In the genomic region with DNA sequence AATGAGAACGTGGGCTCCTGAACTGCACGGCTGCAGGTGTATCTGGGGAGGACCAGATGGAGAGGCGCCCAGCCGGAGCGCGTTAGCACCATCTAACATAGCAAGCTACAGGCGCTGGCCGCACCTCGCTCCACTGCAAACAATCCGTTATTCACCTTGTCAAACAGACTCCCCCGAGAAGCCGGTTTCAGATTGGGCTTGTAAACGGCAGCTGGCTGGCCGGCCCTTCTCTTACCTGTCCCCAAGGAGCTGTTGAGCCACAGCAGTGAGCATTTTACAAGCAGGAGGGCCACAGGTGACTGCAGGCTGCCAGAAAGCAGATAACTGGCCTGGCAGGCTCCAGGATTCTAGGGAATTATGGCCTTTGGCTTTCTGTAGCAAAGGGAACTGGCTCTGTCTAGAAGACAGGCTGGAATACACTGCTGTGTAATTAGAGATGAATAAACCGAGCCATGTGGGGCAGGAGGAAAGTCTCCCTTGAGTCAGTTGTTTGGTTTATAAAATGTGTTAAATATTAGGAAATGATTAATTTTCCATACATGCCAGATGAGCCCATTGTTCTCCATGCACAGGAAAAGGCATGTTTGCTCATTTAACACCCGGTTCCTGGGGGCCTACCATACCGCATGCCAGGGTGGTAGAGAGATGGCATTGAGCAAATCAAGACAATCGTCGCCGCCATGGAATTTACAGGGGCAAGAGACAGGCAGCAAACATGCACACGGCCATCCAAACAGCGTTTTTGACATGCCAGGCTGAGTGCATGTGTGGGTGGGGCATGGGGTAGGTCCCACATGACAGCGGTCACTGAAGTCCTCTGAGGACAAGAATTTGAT, we compare ENCODE assay signal across 15 cellular contexts.
A peak's percentile ranks its signal among the peaks of the same experiment; 100 is the strongest.
DNase-seq lines count a peak whose midpoint lies in the region; ATAC-seq, FAIRE-seq and TF ChIP-seq lines count a peak whose summit lies in the region.
"Had no signal": no experiment of that assay in that cellular context is flagged by ENCODE, and none has a peak within 500 bp of the region (broad histone marks: within the 10 kb centered on the region; RNA-seq: fewer than 3 reads in every experiment).

No MANE protein-coding gene starts in this region.

- peaks cover 0 to 37% (median 7%) of the 10 kb centered on the region in 3 donors for H3K36me3 Mint-ChIP-seq in immature natural killer cell

- H2AFZ ChIP-seq in mammary epithelial cell (ENCODE audit: low read depth, low read length), result no peak overlapping the region

- no peak for TF ChIP-seq EP300 in A549 (IDR thresholded peaks at IDR 0.05)

- H4K20me1 ChIP-seq in mammary epithelial cell (ENCODE audit: insufficient read depth, low read length), result no peaks in the 10 kb centered on the region

- H3K4me1 Mint-ChIP-seq in immature natural killer cell, result peaks cover 57 to 64% of the 10 kb centered on the region in 2 donors

- peak overlapping the region in 1 of 2 experiments; percentile 55; a peak in 2 of 6 replicates for H3K27ac ChIP-seq in A549
- no peak overlapping the region for H3K27ac ChIP-seq in mammary epithelial cell (ENCODE audit: insufficient read depth, low read depth, low read length)
- H3K27ac ChIP-seq: dorsolateral prefrontal cortex had no signal

- no peaks in the 10 kb centered on the region for H3K36me3 ChIP-seq in mammary epithelial cell (ENCODE audit: insufficient read depth, low read length)

- TF ChIP-seq POLR2A in A549 (IDR thresholded peaks at IDR 0.05; ENCODE audit: low read length), result no peak

- H3K4me3 ChIP-seq in A549, result no peak overlapping the region
- no peak overlapping the region for H3K4me3 ChIP-seq in mammary epithelial cell (replicated peaks in 1 of 3; ENCODE audit: insufficient read depth in 1 of 3, low read depth in 2 of 3, low read length in 3 of 3)
- H3K4me3 ChIP-seq: dorsolateral prefrontal cortex had no signal

- DNase-seq in A549 (ENCODE audit: low read depth in 1 of 2, low spot score in 1 of 2) (no peak), EL (peak; percentile 26), NCI-H2171 (lab: John Stamatoyannopoulos, UW) (peak; percentile 70), immature natural killer cell (no peak), SW 1271 (lab: John Stamatoyannopoulos, UW) (no peak), mammary epithelial cell (no peak), putamen (ENCODE audit: low spot score) (no peak)
- DNase-seq: CD8-positive, alpha-beta T cell; MV-4-11; stimulated activated CD4-positive, alpha-beta T cell treated with anti-CD3 and anti-CD28 coated beads, Interleukin-4, amount 100 ng/mL, for 24 hours had no signal

- in situ Hi-C loops in mammary epithelial cell (cut with MboI; ENCODE audit: low sequenced_read_pairs in 2 of 2), result no loop called here

- intact Hi-C loops in mammary epithelial cell (cut with micrococcal nuclease), result no loop called here

- TF ChIP-seq CTCF in A549 (IDR thresholded peaks at IDR 0.05) (no peak), mammary epithelial cell (conservative IDR thresholded peaks at IDR 0.05 in 1 of 2, IDR thresholded peaks at IDR 0.05 in 1 of 2; ENCODE audit: extremely low read depth in 1 of 2, insufficient read depth in 1 of 2, low read depth in 1 of 2, low read length in 2 of 2) (no peak)

- TF ChIP-seq RAD21 in A549 (conservative IDR thresholded peaks at IDR 0.05 in 1 of 2, IDR thresholded peaks at IDR 0.05 in 1 of 2), result no peak

- H3K27me3 ChIP-seq in mammary epithelial cell (ENCODE audit: insufficient read depth, low read length), result no peaks in the 10 kb centered on the region
- H3K27me3 ChIP-seq: dorsolateral prefrontal cortex had no signal

- peak overlapping the region in 5 of 6 donors; percentile 74 to 88 (median 83) for H3K27ac Mint-ChIP-seq in immature natural killer cell

- H3K4me1 ChIP-seq in A549, result peaks cover 27% of the 10 kb centered on the region
- H3K4me1 ChIP-seq in mammary epithelial cell (ENCODE audit: insufficient read depth, low read length), result no peaks in the 10 kb centered on the region

- CTCF ChIA-PET in A549 (lab: Yijun Ruan, JAX) (interaction anchor here (1.0 to 4.6 kb wide), 5 partner anchors 10 to 396 kb away, joined by 3 to 24 read pairs (median 4); no protein-coding TSS in a partner anchor), mammary epithelial cell (lab: Charles Lee; ENCODE audit: low non-redundant PET) (interaction anchor here (0.9 kb wide), 1 partner anchor 219 kb away, joined by 3 read pairs; no protein-coding TSS in a partner anchor)

- no peak overlapping the region for H3K4me3 Mint-ChIP-seq in immature natural killer cell
- H3K4me3 Mint-ChIP-seq: CD8-positive, alpha-beta T cell; naive thymus-derived CD8-positive, alpha-beta T cell; T-helper 1 cell treated with Interleukin-12 subunit alpha and Interleukin-12 subunit beta and Interleukin-4 antibody, amounts not matched to agents 30 μg/mL and 1 μg/mL, for 36 hours had no signal

- ATAC-seq in A549 (no peak), HG02870 (IDR thresholded peaks at IDR 0.05; ENCODE audit: unreplicated experiment) (no peak)
- ATAC-seq: CD8-positive, alpha-beta T cell; naive thymus-derived CD8-positive, alpha-beta T cell had no signal

- no peaks in the 10 kb centered on the region for H3K9me3 Mint-ChIP-seq in immature natural killer cell
- H3K9me3 Mint-ChIP-seq: CD8-positive, alpha-beta T cell; naive thymus-derived CD8-positive, alpha-beta T cell; T-helper 1 cell treated with Interleukin-12 subunit alpha and Interleukin-12 subunit beta and Interleukin-4 antibody, amounts not matched to agents 30 μg/mL and 1 μg/mL, for 36 hours had no signal

- H3K27me3 Mint-ChIP-seq in immature natural killer cell (ENCODE audit: low read depth in 3 of 3), result peaks cover 0 to 21% (median 17%) of the 10 kb centered on the region in 3 donors
- H3K27me3 Mint-ChIP-seq: naive thymus-derived CD8-positive, alpha-beta T cell had no signal

- H3K9ac ChIP-seq in mammary epithelial cell (ENCODE audit: insufficient read depth, low read length), result no peak overlapping the region

- BruUV-seq in mammary epithelial cell (replicated peaks; lab: Mats Ljungman, UMichigan), result no TSS peak

- H3K9me3 ChIP-seq in A549 (no peaks in the 10 kb centered on the region), mammary epithelial cell (replicated peaks; ENCODE audit: insufficient read depth, low read length) (no peaks in the 10 kb centered on the region)

- 73% methylated on average over 23 of the region's 23 CpGs for WGBS in A549 (ENCODE audit: missing lambda C conversion rate)
- 87% methylated on average over 21 of the region's 23 CpGs for WGBS in mammary epithelial cell (ENCODE audit: low coverage, missing lambda C conversion rate)

- FAIRE-seq in A549 (lab: Jason Lieb, UNC), result no peak
- FAIRE-seq: GM18507 had no signal

- dilution Hi-C loops in mammary epithelial cell (cut with HindIII; ENCODE audit: low sequenced_read_pairs), result no loop called here

- POLR2A ChIA-PET in A549 (lab: Yijun Ruan, JAX), result no interaction called here

- H3K4me2 ChIP-seq in A549, result peak overlapping the region; percentile 34; the same call in 2 of the 3 replicates
- no peak overlapping the region for H3K4me2 ChIP-seq in mammary epithelial cell (ENCODE audit: insufficient read depth, low read depth, low read length)

- H3K79me2 ChIP-seq in mammary epithelial cell (ENCODE audit: insufficient read depth, low read length), result no peaks in the 10 kb centered on the region

TF ChIP-seq in A549, 52 proteins besides CTCF, POLR2A, EP300 and RAD21:
- TF ChIP-seq HOXB13 (CRISPR knock-in tag; IDR thresholded peaks at IDR 0.05; ENCODE audit: low read depth), result no peak
- no peak for TF ChIP-seq BHLHE40 (IDR thresholded peaks at IDR 0.05; ENCODE audit: low read depth, low read length)
- no peak for TF ChIP-seq MAZ (IDR thresholded peaks at IDR 0.05; ENCODE audit: borderline replicate concordance, low read depth, low read length)
- TF ChIP-seq RFX5 (IDR thresholded peaks at IDR 0.05), result no peak
- TF ChIP-seq, protein P1, sequence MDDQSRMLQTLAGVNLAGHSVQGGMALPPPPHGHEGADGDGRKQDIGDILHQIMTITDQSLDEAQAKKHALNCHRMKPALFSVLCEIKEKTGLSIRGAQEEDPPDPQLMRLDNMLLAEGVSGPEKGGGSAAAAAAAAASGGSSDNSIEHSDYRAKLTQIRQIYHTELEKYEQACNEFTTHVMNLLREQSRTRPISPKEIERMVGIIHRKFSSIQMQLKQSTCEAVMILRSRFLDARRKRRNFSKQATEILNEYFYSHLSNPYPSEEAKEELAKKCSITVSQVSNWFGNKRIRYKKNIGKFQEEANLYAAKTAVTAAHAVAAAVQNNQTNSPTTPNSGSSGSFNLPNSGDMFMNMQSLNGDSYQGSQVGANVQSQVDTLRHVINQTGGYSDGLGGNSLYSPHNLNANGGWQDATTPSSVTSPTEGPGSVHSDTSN (IDR thresholded peaks at IDR 0.05), result no peak
- TF ChIP-seq CEBPB (IDR thresholded peaks at IDR 0.05), result no peak
- TF ChIP-seq ZFP36 (IDR thresholded peaks at IDR 0.05; ENCODE audit: borderline replicate concordance, partially characterized antibody), result no peak
- no peak for TF ChIP-seq KDM5A (IDR thresholded peaks at IDR 0.05)
- TF ChIP-seq RCOR1 (IDR thresholded peaks at IDR 0.05; ENCODE audit: low read depth, low read length), result no peak
- no peak for TF ChIP-seq JUNB (IDR thresholded peaks at IDR 0.05)
- no peak for TF ChIP-seq FOXS1 (CRISPR knock-in tag; IDR thresholded peaks at IDR 0.05)
- TF ChIP-seq ESRRA (IDR thresholded peaks at IDR 0.05; ENCODE audit: borderline replicate concordance, low read length), result no peak
- no peak for TF ChIP-seq ZC3H11A (IDR thresholded peaks at IDR 0.05)
- no peak for TF ChIP-seq FOSL2 (IDR thresholded peaks at IDR 0.05)
- TF ChIP-seq FOSL2 (CRISPR knock-in tag; IDR thresholded peaks at IDR 0.05), result no peak
- no peak for TF ChIP-seq RARB (CRISPR knock-in tag; IDR thresholded peaks at IDR 0.05)
- no peak for TF ChIP-seq CHD2 (IDR thresholded peaks at IDR 0.05; ENCODE audit: low read length, partially characterized antibody)
- TF ChIP-seq, protein P2, sequence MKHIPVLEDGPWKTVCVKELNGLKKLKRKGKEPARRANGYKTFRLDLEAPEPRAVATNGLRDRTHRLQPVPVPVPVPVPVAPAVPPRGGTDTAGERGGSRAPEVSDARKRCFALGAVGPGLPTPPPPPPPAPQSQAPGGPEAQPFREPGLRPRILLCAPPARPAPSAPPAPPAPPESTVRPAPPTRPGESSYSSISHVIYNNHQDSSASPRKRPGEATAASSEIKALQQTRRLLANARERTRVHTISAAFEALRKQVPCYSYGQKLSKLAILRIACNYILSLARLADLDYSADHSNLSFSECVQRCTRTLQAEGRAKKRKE (CRISPR knock-in tag; IDR thresholded peaks at IDR 0.05; ENCODE audit: low read depth), result no peak
- TF ChIP-seq TFCP2L1 (CRISPR knock-in tag; IDR thresholded peaks at IDR 0.05), result no peak
TF ChIP-seq in A549: peak in this region for 0.

Comparison
In these comparisons a context has a peak if more than half of its experiments do, and no peak if none do; other contexts are left out.
1. DNase-seq: peak in EL (single experiment) and NCI-H2171 (single experiment); none in A549 (0 of 2), immature natural killer cell (0 of 3), SW 1271 (0 of 2), mammary epithelial cell (single experiment) and putamen (single experiment).